8 cellular contexts compared by ENCODE assay signal in the genomic region with DNA sequence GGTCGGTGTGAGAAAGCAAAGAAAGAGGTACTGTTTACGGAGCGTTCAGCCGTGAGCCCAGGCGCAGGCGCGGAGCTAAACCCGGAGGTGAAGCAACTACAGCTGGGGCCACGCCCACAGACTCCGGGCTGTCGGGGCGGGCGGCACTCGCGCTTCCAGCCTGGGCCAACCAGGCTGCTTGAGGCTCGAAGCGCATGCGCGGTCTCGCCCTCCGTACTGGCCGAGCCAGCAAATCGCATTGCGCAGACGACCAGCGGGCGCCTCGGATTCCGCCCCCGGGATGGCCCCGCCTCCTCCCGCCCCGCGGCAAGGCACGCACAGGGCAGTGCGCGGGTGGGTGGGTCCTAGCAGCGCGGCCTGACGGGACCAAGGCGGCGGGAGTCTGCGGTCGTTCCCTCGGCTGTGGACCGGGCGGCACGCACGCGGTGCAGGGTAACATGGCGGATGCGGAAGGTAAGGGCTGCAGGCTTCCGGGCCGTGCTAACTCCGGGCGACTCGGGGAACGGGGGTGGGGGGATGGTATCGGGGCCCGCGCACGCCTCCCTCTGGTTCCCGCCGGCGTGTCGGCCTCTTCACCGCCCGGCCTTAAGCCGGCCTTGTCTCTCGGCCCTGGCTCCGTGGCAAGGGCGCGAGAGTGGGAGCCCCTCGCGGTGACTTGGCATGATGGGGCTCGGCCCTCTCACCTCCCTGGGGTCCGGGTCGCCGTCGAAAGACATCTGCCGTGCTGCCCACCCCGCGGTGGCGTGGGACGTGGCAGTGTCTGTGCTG. TPM values are rescaled to one million over a fixed set of nuclear protein-coding genes. Genes with fewer than 3 reads are reported as not detected.
DNase-seq lines count a peak whose midpoint lies in the region; ATAC-seq lines count a peak whose summit lies in the region.

A gene (plus strand): TSS at position 336 of the 768 bp plus-strand sequence. CDS start 102 bp downstream, at position 438.

- H3K9me3 Mint-ChIP-seq in effector memory CD8-positive, alpha-beta T cell = no peaks in the 10 kb centered on the region

- peak within 1 kb of the TSS; percentile 81 to 88 for H3K27ac Mint-ChIP-seq in effector memory CD8-positive, alpha-beta T cell

- no peak within 1 kb of the TSS for H2AK5ac ChIP-seq in mesenchymal stem cell (ENCODE audit: low read length, severe bottlenecking)

- no peak within 1 kb of the TSS for H3K23ac ChIP-seq in mesenchymal stem cell (ENCODE audit: low read length in 2 of 2)

- H3K4ac ChIP-seq in mesenchymal stem cell (ENCODE audit: low read depth in 1 of 2, low read length in 2 of 2) = peak within 1 kb of the TSS in 1 of 2 experiments; percentile 51

- POLR2A ChIA-PET in activated CD8-positive, alpha-beta memory T cell treated with anti-CD3 and anti-CD28 coated beads for 36 hours (lab: Charles Lee) = interaction anchor here (0.8 kb wide), 1 partner anchor 12 kb away, joined by 5 read pairs; no protein-coding TSS in a partner anchor

- H4K91ac ChIP-seq in mesenchymal stem cell (ENCODE audit: low read length) = no peak within 1 kb of the TSS

- H3K27me3 ChIP-seq in mesenchymal stem cell (ENCODE audit: control insufficient read depth in 1 of 2, insufficient read depth in 1 of 2, low read length in 2 of 2) = peaks cover 0 to 2% of the 10 kb centered on the region in 2 experiments

- peaks cover 37% of the 10 kb centered on the region for H3K36me3 Mint-ChIP-seq in effector memory CD8-positive, alpha-beta T cell (ENCODE audit: insufficient read depth)

- no peaks in the 10 kb centered on the region for H3K9me3 ChIP-seq in mesenchymal stem cell (ENCODE audit: control insufficient read depth, low read length)

- ATAC-seq in GM19468 (IDR thresholded peaks at IDR 0.05; ENCODE audit: extremely low read depth, unreplicated experiment) = peak; percentile 91
- ATAC-seq in effector memory CD8-positive, alpha-beta T cell (replicated peaks) = peak; percentile 85

- CTCF ChIA-PET in activated CD8-positive, alpha-beta memory T cell treated with anti-CD3 and anti-CD28 coated beads for 36 hours (lab: Charles Lee) = interaction anchor here (0.6 to 1.1 kb wide), 2 partner anchors 14 to 88 kb away, joined by 4 to 5 read pairs; no protein-coding TSS in a partner anchor

- peak within 1 kb of the TSS; percentile 85 for H3K27ac ChIP-seq in mesenchymal stem cell (ENCODE audit: low read length, poor library complexity, severe bottlenecking)

- H2BK15ac ChIP-seq in mesenchymal stem cell (ENCODE audit: low read depth, poor library complexity, severe bottlenecking) = no peak within 1 kb of the TSS

- peak within 1 kb of the TSS; percentile 80 to 81 for H3K4me3 ChIP-seq in mesenchymal stem cell (ENCODE audit: insufficient read depth in 1 of 2, low read depth in 1 of 2, low read length in 2 of 2)

- H3K4me1 Mint-ChIP-seq in effector memory CD8-positive, alpha-beta T cell (ENCODE audit: low read depth in 2 of 2) = peaks cover 10 to 12% of the 10 kb centered on the region in 2 donors

- H3K4me1 ChIP-seq in mesenchymal stem cell (ENCODE audit: control insufficient read depth, insufficient read depth, low read depth, low read length) = no peaks in the 10 kb centered on the region

- peak within 1 kb of the TSS; percentile 79 to 82 for H3K4me3 Mint-ChIP-seq in effector memory CD8-positive, alpha-beta T cell

- no peak within 1 kb of the TSS for H2BK120ac ChIP-seq in mesenchymal stem cell (ENCODE audit: low read depth, low read length)

- H4K8ac ChIP-seq in mesenchymal stem cell (ENCODE audit: low read length) = peak within 1 kb of the TSS; percentile 72

- H2AFZ ChIP-seq in mesenchymal stem cell (ENCODE audit: low read depth, low read length) = peak within 1 kb of the TSS; percentile 86

- peak within 1 kb of the TSS; percentile 43 to 84 for H3K18ac ChIP-seq in mesenchymal stem cell (ENCODE audit: low read depth in 1 of 2, low read length in 2 of 2)

- no peak within 1 kb of the TSS for H2BK5ac ChIP-seq in mesenchymal stem cell (ENCODE audit: low read depth, low read length, poor library complexity, severe bottlenecking)

- H2BK12ac ChIP-seq in mesenchymal stem cell (ENCODE audit: low read length in 2 of 2) = no peak within 1 kb of the TSS

- H3K4me2 ChIP-seq in mesenchymal stem cell (ENCODE audit: low read length, poor library complexity, severe bottlenecking) = peak within 1 kb of the TSS; percentile 83

- H3K79me1 ChIP-seq in mesenchymal stem cell (replicated peaks; ENCODE audit: low read length, poor library complexity, severe bottlenecking) = peaks cover 5% of the 10 kb centered on the region

- WGBS in mesenchymal stem cell = 0% methylated on average over 36 of the region's 85 CpGs

- DNase-seq in COLO668 (lab: John Stamatoyannopoulos, UW; ENCODE audit: unreplicated experiment) (peak; percentile 99), HS-5 (ENCODE audit: low read depth) (peak; percentile 73), mesenchymal stem cell (peak; percentile 94)
- DNase-seq in NK-92 treated with Interleukin-12 subunit alpha and Interleukin-12 subunit beta, amount 100 ng/mL, for 24 hours (lab: John Stamatoyannopoulos, UW) = peak; percentile 92
- DNase-seq in effector memory CD8-positive, alpha-beta T cell = peak; percentile 87 to 91 (median 90)
- peak; percentile 90 for DNase-seq in stimulated activated CD8-positive, alpha-beta memory T cell treated with anti-CD3 and anti-CD28 coated beads, Interleukin-12 subunit alpha, Interleukin-12 subunit beta, amount 100 ng/mL, for 4 hours (ENCODE audit: low read depth)

- no peaks in the 10 kb centered on the region for H3K27me3 Mint-ChIP-seq in effector memory CD8-positive, alpha-beta T cell

- H3K9ac ChIP-seq in mesenchymal stem cell (ENCODE audit: low read length) = peak within 1 kb of the TSS; percentile 83

- H3K14ac ChIP-seq in mesenchymal stem cell (ENCODE audit: low read length in 2 of 2) = peak within 1 kb of the TSS in 1 of 2 experiments; percentile 76

- peaks cover 3 to 29% of the 10 kb centered on the region in 2 experiments for H3K36me3 ChIP-seq in mesenchymal stem cell (ENCODE audit: control insufficient read depth in 1 of 2, insufficient read depth in 2 of 2, low read depth in 1 of 2, low read length in 2 of 2)

RNA-seq across cellular contexts. Expression of the gene that starts here (rescaled TPM):
- total RNA-seq in activated CD8-positive, alpha-beta memory T cell treated with anti-CD3 and anti-CD28 coated beads for 36 hours = 100 to 1,000 TPM; 202 to 203 TPM
- 31.1 TPM for polyA plus RNA-seq in mesenchymal stem cell (2013, experiment 1 of 2)
- polyA plus RNA-seq in mesenchymal stem cell (2013, experiment 2 of 2) = 35.1 TPM

Comparison
In these comparisons a context has a peak if more than half of its experiments do, and no peak if none do; other contexts are left out.
1. Peak in every context shown above with its lines: DNase-seq, ATAC-seq, H3K4me3 ChIP-seq and H3K27ac ChIP-seq.